Comparison of ENCODE assay signal across 8 cellular contexts in the genomic region with DNA sequence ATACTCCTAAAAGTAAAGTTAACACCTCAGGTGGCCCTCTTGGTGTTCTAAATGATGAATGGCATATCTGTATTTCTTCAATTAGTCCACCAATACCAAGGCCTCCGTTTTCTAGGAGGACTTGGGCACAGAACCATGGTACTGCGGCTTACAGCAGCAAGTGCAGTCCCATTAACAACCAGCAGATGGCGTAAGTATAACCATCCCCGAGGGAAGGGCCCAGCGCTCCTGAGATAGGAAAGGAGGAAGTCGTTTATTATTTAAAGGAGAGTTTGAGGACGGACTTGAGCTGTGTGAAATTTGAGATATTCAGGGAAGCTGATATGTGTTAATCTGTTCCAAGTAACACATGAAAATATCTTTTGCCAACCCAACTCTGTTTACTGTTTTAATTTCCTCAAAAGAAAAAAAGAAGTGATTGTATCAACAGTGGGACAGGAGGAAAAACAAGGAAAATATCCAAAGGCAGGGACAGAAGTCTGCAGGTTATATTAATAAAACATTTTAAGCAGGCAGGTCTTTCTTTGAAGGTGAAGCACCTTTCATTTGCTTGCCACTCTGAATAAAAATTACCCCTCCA. TPM values are rescaled to one million over a fixed set of nuclear protein-coding genes. Genes with fewer than 3 reads are reported as not detected.
DNase-seq lines count a peak whose midpoint lies in the region; ATAC-seq and TF ChIP-seq lines count a peak whose summit lies in the region.

No MANE protein-coding gene starts in this region.

- intact Hi-C loops in MCF 10A (cut with micrococcal nuclease), result loop anchor here (1.0 kb wide), 3 partner anchors 49 to 507 kb away; no protein-coding TSS in a partner anchor

- in situ Hi-C loops in GM23248 (cut with MboI), result no loop called here

- H3K9me2 ChIP-seq in GM23248 (ENCODE audit: insufficient read depth), result no peaks in the 10 kb centered on the region

- peaks cover 22% of the 10 kb centered on the region for H3F3A ChIP-seq in GM23248 (ENCODE audit: insufficient read depth)

- no peak overlapping the region for H3K27ac ChIP-seq in GM23248

- peaks cover 13% of the 10 kb centered on the region for H3K4me1 ChIP-seq in GM23248 (ENCODE audit: insufficient read depth)

- H3K36me3 Mint-ChIP-seq in MCF 10A (ENCODE audit: insufficient read depth, unreplicated experiment), result no peaks in the 10 kb centered on the region
- H3K36me3 Mint-ChIP-seq in immature natural killer cell, result peaks cover 0 to 5% (median 4%) of the 10 kb centered on the region in 3 donors

- H4K20me1 ChIP-seq in GM23248 (ENCODE audit: insufficient read depth), result no peaks in the 10 kb centered on the region

- DNase-seq in Ammon's horn (ENCODE audit: low spot score), result peak; percentile 63
- DNase-seq in GM23248, result peak; percentile 82
- DNase-seq in NCI-H2107 (lab: John Stamatoyannopoulos, UW), result peak; percentile 59
- DNase-seq in UCSD-AML1 (lab: John Stamatoyannopoulos, UW; ENCODE audit: unreplicated experiment), result peak; percentile 55
- DNase-seq in MCF 10A (ENCODE audit: unreplicated experiment), result peak; percentile 78
- DNase-seq in immature natural killer cell, result peak; percentile 39 to 49 (median 43)
- peak; percentile 19 to 48 for DNase-seq in stimulated activated CD4-positive, alpha-beta T cell treated with anti-CD3 and anti-CD28 coated beads, Interleukin-15, amount 100 ng/mL, for 48 hours (ENCODE audit: low read depth in 2 of 2)

- H3K27me3 ChIP-seq in GM23248 (replicated peaks; ENCODE audit: insufficient read depth), result no peaks in the 10 kb centered on the region

- no peaks in the 10 kb centered on the region for H3K36me3 ChIP-seq in GM23248 (ENCODE audit: low read depth)

- H3K4me3 ChIP-seq in GM23248, result no peak overlapping the region

- peak; percentile 94 for TF ChIP-seq CTCF in MCF 10A (IDR thresholded peaks at IDR 0.05; ENCODE audit: unreplicated experiment)

- no peak overlapping the region for H3K4me2 ChIP-seq in GM23248 (ENCODE audit: unreplicated experiment)

- H3K27me3 Mint-ChIP-seq in MCF 10A (ENCODE audit: insufficient read depth, unreplicated experiment) (no peaks in the 10 kb centered on the region), immature natural killer cell (ENCODE audit: low read depth in 3 of 3) (peaks cover 0 to 2% (median 2%) of the 10 kb centered on the region in 3 donors)

- ATAC-seq in HG02610 (IDR thresholded peaks at IDR 0.05; ENCODE audit: unreplicated experiment), result no peak

- H3K4me1 Mint-ChIP-seq in MCF 10A (ENCODE audit: insufficient read depth, unreplicated experiment) (peaks cover 7% of the 10 kb centered on the region), immature natural killer cell (no peaks in the 10 kb centered on the region)

- H3K4me3 Mint-ChIP-seq in MCF 10A (ENCODE audit: unreplicated experiment) (no peak overlapping the region), immature natural killer cell (no peak overlapping the region)

- POLR2A ChIA-PET in MCF 10A (lab: Yijun Ruan, JAX), result interaction anchor here (2.7 kb wide), 1 partner anchor 132 kb away, joined by 14 read pairs; no protein-coding TSS in a partner anchor

- H3K9me3 ChIP-seq in GM23248 (ENCODE audit: low read depth), result no peaks in the 10 kb centered on the region

- H3K79me2 ChIP-seq in GM23248 (ENCODE audit: insufficient read depth), result no peaks in the 10 kb centered on the region

- no TSS peak for BruUV-seq in MCF 10A (replicated peaks; lab: Mats Ljungman, UMichigan)

- H3K9me3 Mint-ChIP-seq in MCF 10A (ENCODE audit: unreplicated experiment) (peaks cover 29% of the 10 kb centered on the region), immature natural killer cell (peaks cover 5 to 19% (median 9%) of the 10 kb centered on the region in 6 donors)

- no peak overlapping the region; the same call in 1 of the 2 replicates for H3K9ac ChIP-seq in GM23248

- CTCF ChIA-PET in MCF 10A (lab: Yijun Ruan, JAX), result interaction anchor here (0.6 to 6.4 kb wide), 28 partner anchors 8 to 1106 kb away, joined by 3 to 168 read pairs (median 5); no protein-coding TSS in a partner anchor

- WGBS in GM23248 (ENCODE audit: low coverage in 1 of 2, low lambda C conversion rate in 2 of 2, missing lambda C conversion rate in 2 of 2), 2 experiments, result 2 to 8% methylated on average over 7 of the region's 7 CpGs

- peak overlapping the region; percentile 63; the same call in 1 of the 2 replicates for H2AFZ ChIP-seq in GM23248

- no peak overlapping the region for H3K27ac Mint-ChIP-seq in MCF 10A (ENCODE audit: low read depth, unreplicated experiment)
- no peak overlapping the region for H3K27ac Mint-ChIP-seq in immature natural killer cell

RNA-seq across cellular contexts. Expression of a gene that starts 37.7 kb away (rescaled TPM):
- 1.2 and 2.1 TPM in 2 replicates for total RNA-seq in GM23248 (2014; rRNA removed; shearing (Covaris generic))
- polyA plus RNA-seq in GM23248 (2016; fragmentation: Nextera tagmentation; extraction: Ambion mirVana) (2.1 and 2.3 TPM in 2 replicates), immature natural killer cell (not detected)
- total RNA-seq in MCF 10A (2022), result 2.2 and 2.4 TPM in 2 replicates
